ENCODE assay signal across 1 cellular context in genomic region chr6:1703091-1703855, GRCh38.
TF ChIP-seq lines count a peak whose summit lies in the region.

No MANE protein-coding gene starts in this region.

TF ChIP-seq in HepG2, 621 proteins besides CTCF, POLR2A, EP300 and RAD21 (continued from another document):
- TF ChIP-seq HINFP (CRISPR knock-in tag; IDR thresholded peaks at IDR 0.05; ENCODE audit: low read depth) (no peak), ARID2 (CRISPR knock-in tag; IDR thresholded peaks at IDR 0.05; ENCODE audit: borderline replicate concordance) (no peak), SKI (IDR thresholded peaks at IDR 0.05; ENCODE audit: partially characterized antibody) (no peak), ZNF513 (CRISPR knock-in tag; conservative IDR thresholded peaks at IDR 0.05) (no peak), E2F2 (CRISPR knock-in tag; IDR thresholded peaks at IDR 0.05; ENCODE audit: borderline replicate concordance) (no peak), ZNF768 (CRISPR knock-in tag; IDR thresholded peaks at IDR 0.05) (no peak), ZNF567 (CRISPR knock-in tag; IDR thresholded peaks at IDR 0.05; ENCODE audit: borderline replicate concordance) (0 out of 2 replicates have a peak, but pooled peaks have one; percentile 40), RARG (CRISPR knock-in tag; IDR thresholded peaks at IDR 0.05; ENCODE audit: low read depth) (no peak), SMAD1 (CRISPR knock-in tag; IDR thresholded peaks at IDR 0.05; ENCODE audit: borderline replicate concordance, low read depth) (no peak), ZNF644 (CRISPR knock-in tag; IDR thresholded peaks at IDR 0.05; ENCODE audit: low read depth) (no peak), TFAP4 (IDR thresholded peaks at IDR 0.05; ENCODE audit: borderline replicate concordance, low read depth) (no peak), SRY (CRISPR knock-in tag; IDR thresholded peaks at IDR 0.05) (no peak), ZNF546 (CRISPR knock-in tag; conservative IDR thresholded peaks at IDR 0.05) (no peak), ZNF18 (CRISPR knock-in tag; IDR thresholded peaks at IDR 0.05; ENCODE audit: insufficient replicate concordance) (no peak), PITX1 (CRISPR knock-in tag; IDR thresholded peaks at IDR 0.05) (peak; percentile 1; the same call in 1 of the 2 replicates), GZF1 (CRISPR knock-in tag; IDR thresholded peaks at IDR 0.05) (no peak), BORCS8-MEF2B (CRISPR knock-in tag; IDR thresholded peaks at IDR 0.05) (peak; percentile 15; the same call in 1 of the 2 replicates), SALL1 (CRISPR knock-in tag; IDR thresholded peaks at IDR 0.05) (peak; percentile 22), MLXIP (CRISPR knock-in tag; IDR thresholded peaks at IDR 0.05; ENCODE audit: borderline replicate concordance) (no peak)
